ENCODE assay signal across 8 cellular contexts in the genomic region with DNA sequence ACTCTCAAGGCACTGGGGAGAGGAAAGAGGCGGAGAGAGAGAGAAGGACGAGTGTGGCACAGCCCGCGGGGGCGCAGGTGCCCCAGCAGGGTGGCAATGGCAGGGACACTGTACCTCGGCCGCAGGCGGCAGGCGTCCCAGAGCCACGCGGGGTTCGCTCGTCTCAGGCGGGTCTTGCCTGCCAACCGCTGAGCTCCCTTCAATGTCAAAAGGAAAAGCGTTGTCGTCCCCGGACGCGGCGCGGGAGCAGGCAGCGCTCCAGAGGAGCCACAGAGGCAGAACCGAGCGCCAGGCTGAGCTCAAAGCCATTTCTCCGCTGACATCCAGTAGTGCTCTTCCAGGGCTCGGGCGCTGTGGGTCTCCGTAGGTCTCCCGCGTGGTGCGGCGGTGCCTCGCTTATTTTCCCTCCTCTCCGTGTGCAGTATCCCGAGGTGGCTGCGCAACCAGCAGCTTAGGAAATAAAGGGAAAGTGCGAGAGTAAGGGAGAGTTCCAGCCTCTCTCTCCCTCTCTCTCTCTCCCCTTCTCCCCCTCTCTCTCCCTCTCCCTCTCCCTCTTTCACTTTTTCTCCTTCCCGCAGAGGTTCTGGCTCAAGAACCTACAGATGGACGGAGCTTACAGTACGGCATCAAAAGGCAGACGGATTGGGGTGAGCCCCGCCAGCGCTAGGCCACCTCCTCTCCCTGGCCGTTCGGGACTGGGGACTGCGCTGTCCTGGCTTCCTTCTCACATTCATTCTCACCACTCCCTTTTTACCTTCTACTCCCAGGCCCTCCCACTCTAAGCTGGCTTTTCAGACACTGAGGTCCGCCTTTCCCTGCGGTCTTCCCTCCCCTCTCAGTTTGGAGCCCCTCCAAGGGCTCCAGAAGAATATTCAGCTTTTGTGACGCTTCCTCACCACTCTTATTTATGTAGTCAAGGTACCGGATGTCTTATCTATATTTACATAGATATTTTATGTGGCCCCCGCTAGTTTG. TPM values are rescaled to one million over a fixed set of nuclear protein-coding genes. Genes with fewer than 3 reads are reported as not detected.
DNase-seq lines count a peak whose midpoint lies in the region; ATAC-seq, FAIRE-seq and TF ChIP-seq lines count a peak whose summit lies in the region.

A gene with protein sequence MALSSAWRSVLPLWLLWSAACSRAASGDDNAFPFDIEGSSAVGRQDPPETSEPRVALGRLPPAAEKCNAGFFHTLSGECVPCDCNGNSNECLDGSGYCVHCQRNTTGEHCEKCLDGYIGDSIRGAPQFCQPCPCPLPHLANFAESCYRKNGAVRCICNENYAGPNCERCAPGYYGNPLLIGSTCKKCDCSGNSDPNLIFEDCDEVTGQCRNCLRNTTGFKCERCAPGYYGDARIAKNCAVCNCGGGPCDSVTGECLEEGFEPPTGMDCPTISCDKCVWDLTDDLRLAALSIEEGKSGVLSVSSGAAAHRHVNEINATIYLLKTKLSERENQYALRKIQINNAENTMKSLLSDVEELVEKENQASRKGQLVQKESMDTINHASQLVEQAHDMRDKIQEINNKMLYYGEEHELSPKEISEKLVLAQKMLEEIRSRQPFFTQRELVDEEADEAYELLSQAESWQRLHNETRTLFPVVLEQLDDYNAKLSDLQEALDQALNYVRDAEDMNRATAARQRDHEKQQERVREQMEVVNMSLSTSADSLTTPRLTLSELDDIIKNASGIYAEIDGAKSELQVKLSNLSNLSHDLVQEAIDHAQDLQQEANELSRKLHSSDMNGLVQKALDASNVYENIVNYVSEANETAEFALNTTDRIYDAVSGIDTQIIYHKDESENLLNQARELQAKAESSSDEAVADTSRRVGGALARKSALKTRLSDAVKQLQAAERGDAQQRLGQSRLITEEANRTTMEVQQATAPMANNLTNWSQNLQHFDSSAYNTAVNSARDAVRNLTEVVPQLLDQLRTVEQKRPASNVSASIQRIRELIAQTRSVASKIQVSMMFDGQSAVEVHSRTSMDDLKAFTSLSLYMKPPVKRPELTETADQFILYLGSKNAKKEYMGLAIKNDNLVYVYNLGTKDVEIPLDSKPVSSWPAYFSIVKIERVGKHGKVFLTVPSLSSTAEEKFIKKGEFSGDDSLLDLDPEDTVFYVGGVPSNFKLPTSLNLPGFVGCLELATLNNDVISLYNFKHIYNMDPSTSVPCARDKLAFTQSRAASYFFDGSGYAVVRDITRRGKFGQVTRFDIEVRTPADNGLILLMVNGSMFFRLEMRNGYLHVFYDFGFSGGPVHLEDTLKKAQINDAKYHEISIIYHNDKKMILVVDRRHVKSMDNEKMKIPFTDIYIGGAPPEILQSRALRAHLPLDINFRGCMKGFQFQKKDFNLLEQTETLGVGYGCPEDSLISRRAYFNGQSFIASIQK (N-terminal part only) (minus strand): TSS at position 726 of the 975 bp plus-strand sequence. CDS start 417 bp downstream, at position 309.

- H3K4me3 ChIP-seq in BE2C (ENCODE audit: low read depth, low read length) (peak within 1 kb of the TSS; percentile 83), HAP-1 (peak within 1 kb of the TSS; percentile 41), SK-N-SH (ENCODE audit: low read depth in 2 of 2, low read length in 1 of 2) (peak within 1 kb of the TSS; percentile 63), HepG2 (replicated peaks in 1 of 3; ENCODE audit: insufficient read depth in 1 of 3, low read depth in 2 of 3, low read length in 3 of 3) (peak within 1 kb of the TSS in 1 of 3 experiments; percentile 38; a peak in 1 of 6 replicates)

- H4K20me1 ChIP-seq in SK-N-SH (ENCODE audit: insufficient read depth), result no peaks in the 10 kb centered on the region
- no peaks in the 10 kb centered on the region for H4K20me1 ChIP-seq in HepG2 (ENCODE audit: insufficient read depth, low read length)

- POLR2A ChIA-PET in SK-N-SH (lab: Yijun Ruan, JAX) (interaction anchor here (0.7 to 1.6 kb wide), 4 partner anchors 17 to 55 kb away, joined by 3 to 9 read pairs (median 4); no protein-coding TSS in a partner anchor), HepG2 (lab: Yijun Ruan, JAX) (no interaction called here)

- no peak for TF ChIP-seq RAD21 in SK-N-SH (IDR thresholded peaks at IDR 0.05; ENCODE audit: low read length)
- TF ChIP-seq RAD21 in HepG2 (CRISPR knock-in tag; IDR thresholded peaks at IDR 0.05), result no peak

- H2AFZ ChIP-seq in SK-N-SH (ENCODE audit: low read depth), result peak within 1 kb of the TSS; percentile 90; the same call in 1 of the 2 replicates
- H2AFZ ChIP-seq in HepG2 (ENCODE audit: low read length), result peak within 1 kb of the TSS; percentile 10

- TF ChIP-seq EP300 in SK-N-SH (IDR thresholded peaks at IDR 0.05; ENCODE audit: borderline replicate concordance in 1 of 2, low read depth in 1 of 2, low read length in 1 of 2) (no peak), HepG2 (IDR thresholded peaks at IDR 0.05; ENCODE audit: low read depth in 2 of 2, low read length in 2 of 2) (no peak), HepG2 (CRISPR knock-in tag; IDR thresholded peaks at IDR 0.05; ENCODE audit: borderline replicate concordance) (no peak)

- in situ Hi-C loops in HAP-1 (cut with MboI; ENCODE audit: low sequenced_read_pairs), result no loop called here
- in situ Hi-C loops in HepG2 (cut with HindIII; ENCODE audit: extremely low pct_ligation_motif_present, low pct_unique_long_range_greater_than_20kb), result no loop called here

- H3K9me2 ChIP-seq in SK-N-SH, result no peaks in the 10 kb centered on the region

- FAIRE-seq in HepG2 (lab: Jason Lieb, UNC), result no peak

- H3K79me2 ChIP-seq in SK-N-SH (ENCODE audit: insufficient read depth) (no peaks in the 10 kb centered on the region), HepG2 (ENCODE audit: insufficient read depth, low read length) (no peaks in the 10 kb centered on the region)

- TF ChIP-seq CTCF in BE2C (IDR thresholded peaks at IDR 0.05; ENCODE audit: low read depth, low read length) (no peak; the same call in 1 of the 2 replicates), SK-N-SH (IDR thresholded peaks at IDR 0.05) (no peak), HepG2 (CRISPR knock-in tag; IDR thresholded peaks at IDR 0.05) (no peak)

- H3K27me3 ChIP-seq in BE2C (no peaks in the 10 kb centered on the region), HAP-1 (ENCODE audit: low read depth) (no peaks in the 10 kb centered on the region), SK-N-SH (ENCODE audit: insufficient read depth) (no peaks in the 10 kb centered on the region), HepG2 (ENCODE audit: control insufficient read depth in 1 of 2, insufficient read depth in 2 of 2, low read length in 2 of 2) (peaks cover 4 to 29% of the 10 kb centered on the region in 2 experiments; a peak in 4 of 5 replicates)

- BruUV-seq in HepG2 (replicated peaks; lab: Mats Ljungman, UMichigan), result no TSS peak

- H3K9me3 ChIP-seq in BE2C (no peaks in the 10 kb centered on the region), HAP-1 (no peaks in the 10 kb centered on the region), SK-N-SH (no peaks in the 10 kb centered on the region), HepG2 (ENCODE audit: low read length) (no peaks in the 10 kb centered on the region)

- WGBS in SK-N-SH (ENCODE audit: low lambda C conversion rate), result 38% methylated on average over 41 of the region's 52 CpGs
- WGBS in HepG2 (ENCODE audit: low lambda C conversion rate), result 24% methylated on average over 42 of the region's 52 CpGs

- H3F3A ChIP-seq in SK-N-SH (replicated peaks; ENCODE audit: insufficient read depth), result no peaks in the 10 kb centered on the region

- peak within 1 kb of the TSS; percentile 60; the same call in 1 of the 2 replicates for H3K9ac ChIP-seq in SK-N-SH
- H3K9ac ChIP-seq in HepG2 (ENCODE audit: insufficient read depth, low read depth, low read length), result no peak within 1 kb of the TSS

- TF ChIP-seq POLR2A in HepG2 (IDR thresholded peaks at IDR 0.05; ENCODE audit: insufficient read depth in 1 of 2, low read depth in 2 of 2, low read length in 2 of 2), result no peak

- H3K4me2 ChIP-seq in SK-N-SH (peak within 1 kb of the TSS; percentile 82), HepG2 (ENCODE audit: low read depth, low read length) (peak within 1 kb of the TSS; percentile 34)

- no peaks in the 10 kb centered on the region for H3K36me3 ChIP-seq in BE2C
- no peaks in the 10 kb centered on the region for H3K36me3 ChIP-seq in HAP-1 (replicated peaks)
- no peaks in the 10 kb centered on the region for H3K36me3 ChIP-seq in SK-N-SH (replicated peaks in 1 of 2; ENCODE audit: control insufficient read depth in 1 of 2, insufficient read depth in 2 of 2, low read length in 1 of 2)
- no peaks in the 10 kb centered on the region for H3K36me3 ChIP-seq in HepG2 (replicated peaks in 1 of 2; ENCODE audit: control insufficient read depth in 1 of 2, insufficient read depth in 2 of 2, low read length in 2 of 2)

- DNase-seq in BE2C (peak; percentile 62), HAP-1 (ENCODE audit: low spot score in 2 of 2) (peak; percentile 65 to 70), SK-N-SH (peak; percentile 64), ecto neural progenitor cell (ENCODE audit: low spot score) (peak; percentile 65), HepG2 (ENCODE audit: low spot score) (no peak), OCI-M2 (lab: John Stamatoyannopoulos, UW; ENCODE audit: unreplicated experiment) (no peak)
- peak; percentile 19 for DNase-seq in stimulated activated naive CD8-positive, alpha-beta T cell treated with anti-CD3 and anti-CD28 coated beads, Interleukin-15, Interleukin-2, amounts not matched to agents 100 U/mL and 50 U/mL, for 24 hours

- H3K4me1 ChIP-seq in BE2C (no peaks in the 10 kb centered on the region; the same call in 1 of the 2 replicates), HAP-1 (peaks cover 10% of the 10 kb centered on the region; the same call in 1 of the 2 replicates), SK-N-SH (ENCODE audit: control insufficient read depth in 1 of 2, insufficient read depth in 2 of 2, low read depth in 1 of 2, low read length in 1 of 2) (peaks cover 3 to 18% of the 10 kb centered on the region in 2 experiments; a peak in 2 of 4 replicates), HepG2 (ENCODE audit: insufficient read depth, low read length) (no peaks in the 10 kb centered on the region)

- ATAC-seq in HepG2 (peak; percentile 81), HG02884 (IDR thresholded peaks at IDR 0.05; ENCODE audit: unreplicated experiment) (no peak)
- ATAC-seq in stimulated activated naive CD8-positive, alpha-beta T cell treated with anti-CD3 and anti-CD28 coated beads, Interleukin-15, Interleukin-2, amounts not matched to agents 100 U/mL and 50 U/mL, for 24 hours, result peak; percentile 53

- peak within 1 kb of the TSS in 1 of 2 experiments; percentile 80; a peak in 3 of 4 replicates for H3K27ac ChIP-seq in SK-N-SH (ENCODE audit: low read depth in 2 of 2, low read length in 1 of 2)
- H3K27ac ChIP-seq in HepG2 (ENCODE audit: extremely low read length, insufficient read depth, low read length), result no peak within 1 kb of the TSS

- CTCF ChIA-PET in SK-N-SH (lab: Yijun Ruan, JAX) (interaction anchor here (0.6 to 5.3 kb wide), 11 partner anchors 11 to 103 kb away, joined by 3 to 38 read pairs (median 3); no protein-coding TSS in a partner anchor), HepG2 (lab: Yijun Ruan, JAX; ENCODE audit: low intra/inter-chr PET ratio, low total read pairs) (no interaction called here)

- intact Hi-C loops in HepG2 (cut with micrococcal nuclease; ENCODE audit: unreplicated experiment), result no loop called here

RNA-seq across cellular contexts. Expression of the gene that starts here (rescaled TPM):
- polyA plus RNA-seq in BE2C (2012; ENCODE audit: insufficient read depth, insufficient read length, low read depth), result 16.0 TPM
- polyA plus RNA-seq in SK-N-SH (2012; rRNA removed), result 9.4 and 10.5 TPM in 2 replicates
- 6.9 and 7.5 TPM in 2 replicates for polyA plus RNA-seq in SK-N-SH (2012; cell fraction: cytosol; rRNA removed)
- 14.6 and 14.9 TPM in 2 replicates for polyA plus RNA-seq in SK-N-SH (2012; cell fraction: nucleus; rRNA removed)
- total RNA-seq in HepG2 (2016; rRNA removed; fragmentation: Illumina TruSeq; extraction: Trizol), result not detected in 2 replicates
- not detected in 2 replicates for total RNA-seq in HepG2 (2016; cell fraction: cytosol; rRNA removed; fragmentation: Illumina TruSeq; extraction: Trizol; ENCODE audit: low read depth)
- not detected in 2 replicates for total RNA-seq in HepG2 (2016; cell fraction: insoluble cytoplasmic fraction; rRNA removed; fragmentation: Illumina TruSeq; extraction: Trizol)
- total RNA-seq in HepG2 (2016; cell fraction: membrane; rRNA removed; fragmentation: Illumina TruSeq; extraction: Trizol), result not detected in 2 replicates
- not detected in 2 replicates for total RNA-seq in HepG2 (2016; cell fraction: nucleus; rRNA removed; fragmentation: Illumina TruSeq; extraction: Trizol)
- polyA plus RNA-seq in HepG2 (2011; rRNA removed), result not detected in 2 replicates
- not detected in 2 replicates for polyA plus RNA-seq in HepG2 (2011; cell fraction: cytosol; rRNA removed)
- not detected in 2 replicates for polyA plus RNA-seq in HepG2 (2011; cell fraction: nucleus; rRNA removed)
- polyA plus RNA-seq in HepG2 (2012), result 0.05 TPM in 1 of 2 replicates, not detected in the other
- polyA plus RNA-seq in HepG2 (2016; cell fraction: cytosol; fragmentation: Illumina TruSeq; extraction: Trizol; ENCODE audit: low read depth), result not detected in 2 replicates
- polyA plus RNA-seq in HepG2 (2016; cell fraction: insoluble cytoplasmic fraction; fragmentation: Illumina TruSeq; extraction: Trizol; ENCODE audit: low read depth), result not detected in 2 replicates
- polyA plus RNA-seq in HepG2 (2016; cell fraction: membrane; fragmentation: Illumina TruSeq; extraction: Trizol; ENCODE audit: low read depth), result not detected in 2 replicates
- not detected in 2 replicates for polyA plus RNA-seq in HepG2 (2016; cell fraction: nucleus; fragmentation: Illumina TruSeq; extraction: Trizol; ENCODE audit: insufficient read depth, low read depth)
- polyA minus RNA-seq in HepG2 (2011; rRNA and poly(A)+ RNA removed; ENCODE audit: low replicate concordance), result 0.30 TPM in 1 of 2 replicates, not detected in the other
- polyA minus RNA-seq in HepG2 (2011; cell fraction: cytosol; rRNA and poly(A)+ RNA removed), result not detected in 2 replicates
- not detected in 2 replicates for polyA minus RNA-seq in HepG2 (2011; cell fraction: nucleus; rRNA and poly(A)+ RNA removed)

Comparison
In these comparisons a context has a peak if more than half of its experiments do, and no peak if none do; other contexts are left out.
1. RNA of the gene that starts here (polyA plus RNA-seq): 6.9 to 14.9 TPM in SK-N-SH; 0.05 TPM in HepG2; every median in the first group is over 4 times any median in the second.
2. Peak in ATAC-seq and H3K4me2 ChIP-seq in HepG2; RNA of the gene not detected or under 1 TPM.
3. DNase-seq: peak in BE2C (single experiment), HAP-1 (2 of 2), SK-N-SH (single experiment), ecto neural progenitor cell (single experiment) and stimulated activated naive CD8-positive, alpha-beta T cell treated with anti-CD3 and anti-CD28 coated beads, Interleukin-15, Interleukin-2, amounts not matched to agents 100 U/mL and 50 U/mL, for 24 hours (single experiment); none in HepG2 (single experiment) and OCI-M2 (single experiment).